8 cellular contexts compared by ENCODE assay signal in the genomic region with DNA sequence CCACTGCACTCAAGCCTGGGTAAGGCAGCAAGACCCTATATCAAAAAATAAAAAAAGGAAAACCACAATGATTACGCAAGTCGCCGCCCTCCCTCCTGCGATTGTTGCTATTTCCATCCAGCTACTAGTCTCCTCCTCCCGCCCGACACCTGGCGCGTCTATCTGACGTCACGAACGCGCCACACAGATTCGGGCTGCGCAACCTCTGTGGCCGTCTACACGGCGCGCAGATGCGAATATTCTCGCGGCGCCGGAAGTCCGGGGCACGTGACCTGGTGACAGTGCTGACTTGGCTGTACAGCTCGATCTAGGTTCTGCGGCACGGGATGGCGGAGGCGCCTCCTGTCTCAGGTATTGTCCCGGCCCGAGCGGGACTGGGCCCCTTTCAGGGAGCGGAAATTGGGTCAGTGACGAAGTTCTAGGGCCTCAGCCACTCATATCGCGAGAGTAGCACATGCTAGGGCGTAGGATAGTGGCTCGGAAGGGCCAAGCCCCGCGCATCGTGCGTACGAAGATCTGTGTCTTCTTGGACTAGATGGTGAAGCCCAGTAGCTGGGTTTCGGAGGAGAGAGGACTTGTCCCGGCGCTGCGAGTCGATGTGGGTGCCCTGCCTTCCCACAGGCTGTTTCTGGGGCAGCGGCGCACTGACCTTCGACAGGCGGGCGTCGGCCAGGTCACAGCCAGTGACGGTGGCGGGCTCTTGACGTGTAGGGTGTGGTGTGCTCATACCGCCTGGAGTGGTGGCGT. TPM values are rescaled to one million over a fixed set of nuclear protein-coding genes. Genes with fewer than 3 reads are reported as not detected.
DNase-seq lines count a peak whose midpoint lies in the region; TF ChIP-seq lines count a peak whose summit lies in the region.

A gene (plus strand): TSS at position 270 of the 747 bp plus-strand sequence. CDS start 57 bp downstream, at position 327.

- DNase-seq in CMK (ENCODE audit: low read depth), result peak; percentile 96
- DNase-seq in GM20000 (ENCODE audit: low spot score), result peak; percentile 90
- DNase-seq in HT-29 (ENCODE audit: low spot score), result peak; percentile 98
- peak; percentile 98 to 99 for DNase-seq in NOMO-1 (lab: John Stamatoyannopoulos, UW; ENCODE audit: unreplicated experiment in 2 of 2)
- DNase-seq in effector CD8-positive, alpha-beta T cell (lab: John Stamatoyannopoulos, UW), result peak; percentile 97
- DNase-seq in lung microvascular endothelial cell (ENCODE audit: low read depth in 2 of 2), result peak; percentile 99 to 100
- DNase-seq in stimulated activated CD4-positive, alpha-beta T cell treated with anti-CD3 and anti-CD28 coated beads, TNF-alpha, amount 100 ng/mL, for 48 hours (ENCODE audit: low read depth in 3 of 3), result peak; percentile 92 to 98 (median 97)

- CTCF ChIA-PET in activated CD8-positive, alpha-beta memory T cell treated with anti-CD3 and anti-CD28 coated beads for 36 hours (lab: Charles Lee), result interaction anchor here (0.6 to 1.7 kb wide), 9 partner anchors 10 to 194 kb away, joined by 3 to 5 read pairs (median 3); no protein-coding TSS in a partner anchor

- TF ChIP-seq CTCF in GM20000 (IDR thresholded peaks at IDR 0.05; ENCODE audit: extremely low read depth, missing control alignments), result no peak

- POLR2A ChIA-PET in activated CD8-positive, alpha-beta memory T cell treated with anti-CD3 and anti-CD28 coated beads for 36 hours (lab: Charles Lee), result interaction anchor here (0.6 to 1.4 kb wide), 8 partner anchors 27 to 265 kb away, joined by 3 to 8 read pairs (median 3); a partner anchor contains a TSS

RNA-seq across cellular contexts. Expression of the gene that starts here (rescaled TPM):
- total RNA-seq in HT-29 (2014; rRNA removed; shearing (Covaris generic)), result 15.2 and 18.2 TPM in 2 replicates
- total RNA-seq in activated CD8-positive, alpha-beta memory T cell treated with anti-CD3 and anti-CD28 coated beads for 36 hours, result 10 to 100 TPM; 41.2 to 42.7 TPM
- 8.5 and 12.3 TPM in 2 replicates for total RNA-seq in lung microvascular endothelial cell

Comparison
In these comparisons a context has a peak if more than half of its experiments do, and no peak if none do; other contexts are left out.
1. Peak in every context shown above with its lines: DNase-seq.